Comparison of ENCODE assay signal across 14 cellular contexts in genomic region chr3:192887701-192888100, GRCh38. TPM values are rescaled to one million over a fixed set of nuclear protein-coding genes. Genes with fewer than 3 reads are reported as not detected.
A peak's percentile ranks its signal among the peaks of the same experiment; 100 is the strongest.
DNase-seq lines count a peak whose midpoint lies in the region; ATAC-seq and TF ChIP-seq lines count a peak whose summit lies in the region.
"Had no signal": no experiment of that assay in that cellular context is flagged by ENCODE, and none has a peak within 500 bp of the region (broad histone marks: within the 10 kb centered on the region; RNA-seq: fewer than 3 reads in every experiment).

No MANE protein-coding gene starts in this region.

- H3K36me3 ChIP-seq in mesodermal cell (ENCODE audit: control insufficient read depth, insufficient read depth, low read length): no peaks in the 10 kb centered on the region
- H3K36me3 ChIP-seq: BLaER1 treated with 17β-estradiol and CSF1 and Interleukin-3, amounts not matched to agents 10 nM and 100 nM had no signal

- H3K27ac ChIP-seq in mesodermal cell (ENCODE audit: low read depth, low read length, severe bottlenecking): peak overlapping the region; percentile 86
- H3K27ac ChIP-seq: BLaER1 treated with 17β-estradiol and CSF1 and Interleukin-3, amounts not matched to agents 10 nM and 100 nM had no signal

- ATAC-seq in HG03280 (IDR thresholded peaks at IDR 0.05; ENCODE audit: unreplicated experiment): peak; percentile 56
- ATAC-seq: activated naive CD8-positive, alpha-beta T cell treated with anti-CD3 and anti-CD28 coated beads, Interleukin-2, amount 50 U/mL, for 24 hours; naive thymus-derived CD4-positive, alpha-beta T cell had no signal

- H3K9me3 ChIP-seq in mesodermal cell (ENCODE audit: control insufficient read depth, low read length): no peaks in the 10 kb centered on the region
- H3K9me3 ChIP-seq: BLaER1 treated with 17β-estradiol and CSF1 and Interleukin-3, amounts not matched to agents 10 nM and 100 nM had no signal

- peaks cover 31% of the 10 kb centered on the region for H3K4me1 ChIP-seq in mesodermal cell (ENCODE audit: control insufficient read depth, insufficient read depth, low read length, poor library complexity, severe bottlenecking)

- DNase-seq in ELF-1 (ENCODE audit: low read depth, low spot score): peak; percentile 32
- DNase-seq in astrocyte of the hippocampus (ENCODE audit: low read depth, low spot score): peak; percentile 42
- no peak for DNase-seq in erythroblast (lab: John Stamatoyannopoulos, UW)
- no peak for DNase-seq in activated CD4-positive, CD25-positive, alpha-beta regulatory T cell (lab: John Stamatoyannopoulos, UW)
- DNase-seq in superior temporal gyrus (ENCODE audit: extremely low spot score): no peak
- no peak for DNase-seq in NCI-H1092 (lab: John Stamatoyannopoulos, UW)
- DNase-seq: activated naive CD8-positive, alpha-beta T cell treated with anti-CD3 and anti-CD28 coated beads, Interleukin-2, amount 50 U/mL, for 24 hours; GDM1; naive thymus-derived CD4-positive, alpha-beta T cell; NCI-H510A treated with DMSO at 0.1 percent for 48 hours; substantia nigra had no signal

- WGBS in mesodermal cell (ENCODE audit: insufficient coverage in 2 of 2), 2 experiments: 57 to 75% methylated on average over 6 to 7 of the region's 7 CpGs

- no peak for TF ChIP-seq POLR2A in erythroblast (IDR thresholded peaks at IDR 0.05; ENCODE audit: low read length)

- H3K4me3 ChIP-seq in mesodermal cell (ENCODE audit: extremely low read depth, insufficient read depth, low read length, poor library complexity, severe bottlenecking): no peak overlapping the region
- H3K4me3 ChIP-seq: BLaER1 treated with 17β-estradiol and CSF1 and Interleukin-3, amounts not matched to agents 10 nM and 100 nM had no signal

RNA-seq across cellular contexts. Expression of gene MB21D2, which starts 30.0 kb away (rescaled TPM):
- polyA plus RNA-seq in mesodermal cell (2013, experiment 1 of 2): 3.3 TPM
- polyA plus RNA-seq in mesodermal cell (2013, experiment 2 of 2): 3.2 TPM

Comparison
In these comparisons a context has a peak if more than half of its experiments do, and no peak if none do; other contexts are left out.
1. DNase-seq: peak in ELF-1 (single experiment) and astrocyte of the hippocampus (single experiment); none in erythroblast (0 of 2), activated CD4-positive, CD25-positive, alpha-beta regulatory T cell (0 of 4), superior temporal gyrus (single experiment) and NCI-H1092 (single experiment).